In the genomic region with DNA sequence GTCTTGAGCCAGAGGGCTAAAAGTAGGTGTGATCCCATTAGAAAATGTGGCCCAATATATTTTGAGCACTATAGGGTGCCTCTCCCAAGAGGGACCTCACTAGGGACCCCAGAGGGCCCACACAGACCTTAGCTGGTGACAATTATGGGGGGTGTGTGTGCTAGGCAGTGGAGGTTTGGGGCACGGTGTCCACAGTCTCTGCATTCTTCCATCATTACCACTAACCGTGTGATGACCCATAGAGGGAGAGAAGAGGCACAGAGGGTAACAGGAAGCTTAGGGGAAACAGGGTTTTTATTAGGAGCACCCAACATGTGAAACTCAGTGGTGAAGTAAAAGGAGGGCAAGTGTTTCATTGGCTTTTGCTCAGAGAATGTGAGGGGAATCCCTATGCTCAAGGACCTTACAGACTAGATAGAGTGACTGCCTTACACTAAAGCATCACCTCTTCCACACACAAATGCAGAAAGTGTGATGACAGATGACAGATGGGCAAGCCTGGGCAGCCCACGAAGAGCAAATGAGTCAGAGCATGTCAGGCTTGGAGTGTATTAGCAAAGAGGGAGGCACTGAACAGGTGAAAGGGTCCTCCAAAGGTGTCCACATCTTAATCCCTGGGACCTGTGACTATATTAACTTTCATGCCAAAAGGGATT, we compare ENCODE assay signal across 15 cellular contexts. TPM values are rescaled to one million over a fixed set of nuclear protein-coding genes. Genes with fewer than 3 reads are reported as not detected.
DNase-seq lines count a peak whose midpoint lies in the region; ATAC-seq and TF ChIP-seq lines count a peak whose summit lies in the region.
"Had no signal": no experiment of that assay in that cellular context is flagged by ENCODE, and none has a peak within 500 bp of the region (broad histone marks: within the 10 kb centered on the region; RNA-seq: fewer than 3 reads in every experiment).

No MANE protein-coding gene starts in this region.

- H3F3A ChIP-seq in MM.1S (ENCODE audit: insufficient read depth, low read length) (no peaks in the 10 kb centered on the region), PC-3 (ENCODE audit: low read length, unreplicated experiment) (no peaks in the 10 kb centered on the region)

- TF ChIP-seq CTCF in RWPE1 (conservative IDR thresholded peaks at IDR 0.05; ENCODE audit: low read depth) = no peak
- no peak for TF ChIP-seq CTCF in MM.1S (IDR thresholded peaks at IDR 0.05; ENCODE audit: low read length)
- no peak for TF ChIP-seq CTCF in PC-3 (conservative IDR thresholded peaks at IDR 0.05; ENCODE audit: low read depth, low read length)

- H3K9me3 ChIP-seq in MM.1S (replicated peaks; ENCODE audit: insufficient read depth, low read length) (no peaks in the 10 kb centered on the region), PC-3 (ENCODE audit: low read length) (no peaks in the 10 kb centered on the region)
- H3K9me3 ChIP-seq: body of pancreas, mucosa of descending colon, suprapubic skin had no signal

- H3K9ac ChIP-seq in MM.1S (ENCODE audit: low read length) (no peak overlapping the region), PC-3 (ENCODE audit: low read length) (no peak overlapping the region)

- H3K4me2 ChIP-seq in MM.1S (ENCODE audit: low read depth, low read length) (no peak overlapping the region), PC-3 (ENCODE audit: low read length) (no peak overlapping the region)

- CTCF ChIA-PET in RWPE1 (lab: Yijun Ruan, JAX) (interaction anchor here (0.6 kb wide), 1 partner anchor 1847 kb away, joined by 6 read pairs; no protein-coding TSS in a partner anchor), PC-3 (lab: Charles Lee) (no interaction called here)

- H2AFZ ChIP-seq in MM.1S (ENCODE audit: low read length) = no peak overlapping the region
- H2AFZ ChIP-seq in PC-3 (ENCODE audit: low read length) = no peak overlapping the region

- H4K20me1 ChIP-seq in MM.1S (ENCODE audit: insufficient read depth, low read length) (no peaks in the 10 kb centered on the region), PC-3 (ENCODE audit: low read length) (no peaks in the 10 kb centered on the region)

- H3K79me2 ChIP-seq in MM.1S (ENCODE audit: low read length) = no peaks in the 10 kb centered on the region
- no peaks in the 10 kb centered on the region for H3K79me2 ChIP-seq in PC-3 (ENCODE audit: low read length)

- BruUV-seq in PC-3 (replicated peaks; lab: Mats Ljungman, UMichigan) = no TSS peak

- H3K36me3 ChIP-seq in MM.1S (replicated peaks; ENCODE audit: insufficient read depth, low read length) (no peaks in the 10 kb centered on the region), PC-3 (ENCODE audit: low read depth, low read length) (no peaks in the 10 kb centered on the region)
- H3K36me3 ChIP-seq: suprapubic skin had no signal

- no peaks in the 10 kb centered on the region for H3K36me3 Mint-ChIP-seq in activated naive CD4-positive, alpha-beta T cell treated with anti-CD3 and anti-CD28 coated beads, Interleukin-2, amount 50 U/mL, for 72 hours

- no peaks in the 10 kb centered on the region for H3K9me2 ChIP-seq in MM.1S (replicated peaks; ENCODE audit: insufficient read depth, low read length)
- no peaks in the 10 kb centered on the region for H3K9me2 ChIP-seq in PC-3 (replicated peaks; ENCODE audit: low read length)

- H3K27me3 ChIP-seq in MM.1S (replicated peaks; ENCODE audit: insufficient read depth, low read length) (no peaks in the 10 kb centered on the region), PC-3 (ENCODE audit: low read length) (no peaks in the 10 kb centered on the region)
- H3K27me3 ChIP-seq: body of pancreas, suprapubic skin had no signal

- DNase-seq in activated naive CD4-positive, alpha-beta T cell treated with anti-CD3 and anti-CD28 coated beads, Interleukin-2, amount 50 U/mL, for 72 hours (ENCODE audit: low spot score in 2 of 2) = no peak
- no peak for DNase-seq in activated naive CD4-positive, alpha-beta T cell treated with anti-CD3 and anti-CD28 coated beads, Interleukin-2, amount 50 U/mL, for 16 hours
- peak; percentile 91 for DNase-seq in RWPE1 (ENCODE audit: low spot score)
- DNase-seq in NCI-H446 (lab: John Stamatoyannopoulos, UW) = no peak
- DNase-seq in MM.1S = no peak
- no peak for DNase-seq in PC-3
- DNase-seq: body of pancreas; DMS79 treated with DMSO at 0.1 percent for 48 hours; mucosa of descending colon; NCI-H2107; SHP77; stimulated activated CD4-positive, alpha-beta T cell treated with anti-CD3 and anti-CD28 coated beads, Interleukin-4, amount 100 ng/mL, for 4 hours had no signal

- H3K4me1 ChIP-seq in MM.1S (ENCODE audit: low read length) = no peaks in the 10 kb centered on the region
- H3K4me1 ChIP-seq in PC-3 (ENCODE audit: insufficient read depth, low read length) = no peaks in the 10 kb centered on the region
- H3K4me1 ChIP-seq: body of pancreas had no signal

- intact Hi-C loops in PC-3 (cut with micrococcal nuclease) = no loop called here

- no peak overlapping the region for H3K4me3 ChIP-seq in MM.1S (ENCODE audit: low read length)
- H3K4me3 ChIP-seq in PC-3 (ENCODE audit: low read length) = no peak overlapping the region
- H3K4me3 ChIP-seq: body of pancreas, mucosa of descending colon, suprapubic skin had no signal

- H3K27ac ChIP-seq in RWPE1 (peak overlapping the region; percentile 16; the same call in 1 of the 2 replicates), MM.1S (ENCODE audit: low read length) (no peak overlapping the region), PC-3 (ENCODE audit: low read length) (no peak overlapping the region)
- H3K27ac ChIP-seq: body of pancreas, suprapubic skin had no signal

- peak; percentile 80 to 91 for ATAC-seq in activated naive CD4-positive, alpha-beta T cell treated with anti-CD3 and anti-CD28 coated beads, Interleukin-2, amount 50 U/mL, for 72 hours
- ATAC-seq in HG02938 (IDR thresholded peaks at IDR 0.05; ENCODE audit: unreplicated experiment) = peak; percentile 56
- ATAC-seq in GM18909 (IDR thresholded peaks at IDR 0.05; ENCODE audit: poor library complexity, unreplicated experiment) = no peak
- no peak for ATAC-seq in PC-3
- ATAC-seq: body of pancreas, mucosa of descending colon had no signal

- H3K9me3 Mint-ChIP-seq in activated naive CD4-positive, alpha-beta T cell treated with anti-CD3 and anti-CD28 coated beads, Interleukin-2, amount 50 U/mL, for 72 hours = peaks cover 0 to 8% of the 10 kb centered on the region in 2 donors

- H3K27ac Mint-ChIP-seq in activated naive CD4-positive, alpha-beta T cell treated with anti-CD3 and anti-CD28 coated beads, Interleukin-2, amount 50 U/mL, for 72 hours = peak overlapping the region in 1 of 2 donors; percentile 67

- POLR2A ChIA-PET in RWPE1 (lab: Yijun Ruan, JAX; ENCODE audit: low non-redundant PET) (no interaction called here), PC-3 (lab: Charles Lee; ENCODE audit: unreplicated experiment) (no interaction called here)

RNA-seq across cellular contexts. Expression of a gene that starts 2.5 kb away (rescaled TPM):
- total RNA-seq in activated naive CD4-positive, alpha-beta T cell treated with anti-CD3 and anti-CD28 coated beads, Interleukin-2, amount 50 U/mL, for 72 hours = not detected
- not detected in 2 replicates for total RNA-seq in PC-3 (2014; rRNA removed)
- total RNA-seq: body of pancreas, mucosa of descending colon, suprapubic skin had no signal

RNA-seq across cellular contexts. Expression of a gene that starts 3.8 kb away (rescaled TPM):
- under 1 TPM in 1 of 2 donors, not detected in 1; 0.18 TPM for total RNA-seq in activated naive CD4-positive, alpha-beta T cell treated with anti-CD3 and anti-CD28 coated beads, Interleukin-2, amount 50 U/mL, for 72 hours
- total RNA-seq in PC-3 (2014; rRNA removed) = not detected in 2 replicates
- total RNA-seq: mucosa of descending colon had no signal

Comparison
In these comparisons a context has a peak if more than half of its experiments do, and no peak if none do; other contexts are left out.
1. ATAC-seq: peak in activated naive CD4-positive, alpha-beta T cell treated with anti-CD3 and anti-CD28 coated beads, Interleukin-2, amount 50 U/mL, for 72 hours (2 of 2) and HG02938 (single experiment); none in GM18909 (single experiment) and PC-3 (single experiment).